Comparison of ENCODE assay signal across 8 cellular contexts in the genomic region with DNA sequence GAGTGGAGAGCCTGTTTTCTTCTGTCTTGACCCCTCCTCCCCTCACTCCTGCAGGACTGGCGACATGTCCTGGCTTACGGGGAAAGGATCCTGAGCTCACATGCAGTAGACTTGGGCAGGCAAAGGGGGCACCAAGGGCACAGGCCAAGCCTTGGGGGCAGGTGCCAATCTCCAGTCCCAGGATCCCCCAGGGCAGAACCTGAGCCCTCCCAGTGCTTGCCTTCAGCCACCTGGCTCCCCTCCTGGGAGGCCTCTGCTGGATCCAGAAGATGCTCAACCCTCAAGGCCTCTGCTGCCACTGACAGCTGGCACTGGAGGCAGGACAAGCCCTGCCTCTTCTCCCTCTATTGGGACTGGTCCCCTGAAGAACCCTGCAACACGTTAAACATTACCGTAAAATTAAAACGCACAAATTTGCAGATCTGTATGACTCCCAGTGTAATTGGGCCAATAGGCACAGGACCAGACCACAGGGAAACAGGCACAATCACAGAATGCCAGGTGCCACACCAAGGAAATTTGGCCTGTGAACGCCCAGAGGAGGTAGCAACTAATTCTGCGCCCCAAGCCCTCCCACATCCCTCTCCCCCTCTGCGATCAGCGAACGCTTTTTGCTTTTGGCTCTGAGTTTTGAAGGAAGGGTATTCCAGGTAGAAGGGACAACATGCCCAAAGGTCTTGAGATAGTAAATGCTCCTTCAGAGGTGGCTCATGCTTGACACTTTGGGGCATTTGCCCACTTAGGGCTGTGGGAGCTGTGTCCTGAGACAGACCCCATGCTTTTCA.
DNase-seq lines count a peak whose midpoint lies in the region; ATAC-seq and TF ChIP-seq lines count a peak whose summit lies in the region.

No MANE protein-coding gene starts in this region.

- H3K27ac ChIP-seq in ACC112 (ENCODE audit: low read depth, low read length) = peak overlapping the region; percentile 50
- H3K27ac ChIP-seq in HUES6 (ENCODE audit: low read depth, low read length) = no peak overlapping the region; the same call in 1 of the 2 replicates

- no peak for DNase-seq in cardiac fibroblast (ENCODE audit: low read depth in 2 of 2)
- no peak for DNase-seq in GM20000 (ENCODE audit: low spot score)
- DNase-seq in hepatic stellate cell (ENCODE audit: low spot score) = no peak

- peak overlapping the region; percentile 57 for H2AFZ ChIP-seq in ACC112 (ENCODE audit: low read length, unreplicated experiment)

- H3K36me3 ChIP-seq in ACC112 (ENCODE audit: insufficient read depth, low read length) = no peaks in the 10 kb centered on the region
- H3K36me3 ChIP-seq in HUES6 (ENCODE audit: control insufficient read depth, insufficient read depth, low read length) = peaks cover 11% of the 10 kb centered on the region; the same call in 1 of the 2 replicates
- H3K36me3 ChIP-seq in mucosa of stomach (ENCODE audit: control insufficient read depth, insufficient read depth, low read length) = no peaks in the 10 kb centered on the region

- peaks cover 14% of the 10 kb centered on the region for H3K79me2 ChIP-seq in ACC112 (ENCODE audit: control insufficient read depth, insufficient read depth, low read length, unreplicated experiment)

- peak overlapping the region; percentile 97 for H3K9ac ChIP-seq in HUES6 (ENCODE audit: low read length)
- peak overlapping the region; percentile 89 for H3K9ac ChIP-seq in mucosa of stomach (ENCODE audit: low read length)

- H3K27me3 ChIP-seq in ACC112 (ENCODE audit: insufficient read depth, low read length) (no peaks in the 10 kb centered on the region), HUES6 (ENCODE audit: control insufficient read depth, insufficient read depth, low read length) (peaks cover 41% of the 10 kb centered on the region), mucosa of stomach (ENCODE audit: control insufficient read depth, insufficient read depth, low read length) (peaks cover 6% of the 10 kb centered on the region)

- no peak for TF ChIP-seq CTCF in cardiac fibroblast (IDR thresholded peaks at IDR 0.05; ENCODE audit: low read depth, low read length)
- TF ChIP-seq CTCF in GM20000 (IDR thresholded peaks at IDR 0.05; ENCODE audit: extremely low read depth, missing control alignments) = no peak

- H3K9me3 ChIP-seq in HUES6 (ENCODE audit: control insufficient read depth, insufficient read depth, low read depth, low read length) = peaks cover 12% of the 10 kb centered on the region
- H3K9me3 ChIP-seq in mucosa of stomach (ENCODE audit: control insufficient read depth, low read length) = no peaks in the 10 kb centered on the region

- ATAC-seq in HG03159 (IDR thresholded peaks at IDR 0.05; ENCODE audit: unreplicated experiment) (no peak), HG03135 (IDR thresholded peaks at IDR 0.05; ENCODE audit: unreplicated experiment) (no peak)

- H3K4me3 ChIP-seq in ACC112 (ENCODE audit: low read depth, low read length) (peak overlapping the region; percentile 98), HUES6 (ENCODE audit: low read depth, low read length) (peak overlapping the region; percentile 89), cardiac fibroblast (replicated peaks in 1 of 2; ENCODE audit: low read depth in 2 of 2, low read length in 2 of 2) (peak overlapping the region; percentile 87 to 96), mucosa of stomach (ENCODE audit: low read length) (peak overlapping the region; percentile 91)

- H3K4me1 ChIP-seq in ACC112 (ENCODE audit: control insufficient read depth, insufficient read depth, low read length, unreplicated experiment) (peaks cover 9% of the 10 kb centered on the region), HUES6 (ENCODE audit: control insufficient read depth, insufficient read depth, low read length) (peaks cover 16% of the 10 kb centered on the region), mucosa of stomach (ENCODE audit: control insufficient read depth, insufficient read depth, low read length) (peaks cover 33% of the 10 kb centered on the region)
